In the genomic region with DNA sequence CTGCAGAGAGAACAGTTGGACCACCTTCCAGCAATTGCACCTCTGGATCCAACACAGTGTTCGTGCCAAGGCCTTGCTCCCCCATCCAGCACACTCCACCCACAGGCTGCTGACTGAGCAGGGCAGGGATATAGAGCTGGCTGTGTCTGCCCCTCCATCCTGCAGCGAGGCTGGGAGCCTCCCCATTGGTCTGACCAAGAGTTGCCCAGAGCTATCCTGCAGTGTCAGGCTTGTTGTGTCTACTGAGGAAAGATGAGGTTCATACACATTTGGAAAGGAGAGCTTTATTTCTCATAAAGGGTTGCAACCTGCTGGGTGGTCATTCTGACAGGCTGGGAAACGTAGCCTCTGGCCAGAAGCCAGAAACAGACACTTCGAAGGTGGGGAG, we compare ENCODE assay signal across 10 cellular contexts. TPM values are rescaled to one million over a fixed set of nuclear protein-coding genes. Genes with fewer than 3 reads are reported as not detected.
DNase-seq lines count a peak whose midpoint lies in the region; ATAC-seq, FAIRE-seq and TF ChIP-seq lines count a peak whose summit lies in the region.
"Had no signal": no experiment of that assay in that cellular context is flagged by ENCODE, and none has a peak within 500 bp of the region (broad histone marks: within the 10 kb centered on the region; RNA-seq: fewer than 3 reads in every experiment).

No MANE protein-coding gene starts in this region.

- H3K4me3 ChIP-seq in right atrium auricular region (no peak overlapping the region), kidney (ENCODE audit: low read length in 2 of 2) (no peak overlapping the region), aorta (ENCODE audit: low read length in 2 of 2) (no peak overlapping the region)

- H3K4me1 ChIP-seq in right atrium auricular region: peaks cover 0 to 17% of the 10 kb centered on the region in 2 donors
- peaks cover 0 to 11% of the 10 kb centered on the region in 2 donors for H3K4me1 ChIP-seq in kidney (ENCODE audit: control insufficient read depth in 1 of 2, insufficient read depth in 1 of 2, low read depth in 1 of 2, low read length in 2 of 2)
- no peaks in the 10 kb centered on the region for H3K4me1 ChIP-seq in aorta (ENCODE audit: control insufficient read depth in 1 of 2, insufficient read depth in 2 of 2, low read length in 2 of 2)

- peaks cover 45% of the 10 kb centered on the region for H3K4me1 Mint-ChIP-seq in T-helper 17 cell

- CTCF ChIA-PET in GM10248 (lab: Yijun Ruan, JAX): interaction anchor here (0.7 to 2.1 kb wide), 3 partner anchors 10 to 25 kb away, joined by 3 to 6 read pairs (median 4); no protein-coding TSS in a partner anchor

- POLR2A ChIA-PET in GM10248 (lab: Yijun Ruan, JAX): no interaction called here

- H3K36me3 ChIP-seq in right atrium auricular region (no peaks in the 10 kb centered on the region), kidney (ENCODE audit: control insufficient read depth in 1 of 2, insufficient read depth in 2 of 2, low read length in 2 of 2) (no peaks in the 10 kb centered on the region), aorta (ENCODE audit: control insufficient read depth in 1 of 2, insufficient read depth in 2 of 2, low read length in 1 of 2) (no peaks in the 10 kb centered on the region)

- no peak overlapping the region for H3K4me3 Mint-ChIP-seq in T-helper 17 cell

- H3K36me3 Mint-ChIP-seq in T-helper 17 cell (ENCODE audit: low read depth): no peaks in the 10 kb centered on the region

- H3K27me3 Mint-ChIP-seq in T-helper 17 cell: no peaks in the 10 kb centered on the region

- no peaks in the 10 kb centered on the region for H3K27me3 ChIP-seq in right atrium auricular region
- H3K27me3 ChIP-seq in aorta (ENCODE audit: control insufficient read depth in 1 of 2, insufficient read depth in 2 of 2, low read length in 1 of 2): no peaks in the 10 kb centered on the region

- no peak for DNase-seq in Right ventricle myocardium superior
- no peak for DNase-seq in right atrium auricular region (ENCODE audit: low spot score)
- no peak for DNase-seq in T-helper 17 cell
- DNase-seq in kidney: peak; percentile 66
- DNase-seq in aorta: peak; percentile 41 to 47
- no peak for DNase-seq in GM10248 (ENCODE audit: extremely low spot score)
- no peak for DNase-seq in NCI-H1436 treated with DMSO at 0.1 percent for 48 hours (lab: John Stamatoyannopoulos, UW)
- DNase-seq: islet precursor cell, retina had no signal

- peak overlapping the region; percentile 89 for H3K27ac Mint-ChIP-seq in T-helper 17 cell

- ATAC-seq in Right ventricle myocardium superior (ENCODE audit: poor library complexity) (peak; percentile 46), T-helper 17 cell (no peak), aorta (ENCODE audit: low FRiP score) (peak; percentile 35), HG03521 (IDR thresholded peaks at IDR 0.05; ENCODE audit: unreplicated experiment) (no peak)

- FAIRE-seq in kidney (lab: Jason Lieb, UNC): no peak

- intact Hi-C loops in Right ventricle myocardium superior (cut with DNase I): no loop called here
- intact Hi-C loops in kidney (cut with DNase I): no loop called here
- intact Hi-C loops in aorta (cut with DNase I): no loop called here

- 31 to 33% methylated on average over 4 of the region's 4 CpGs for WGBS in aorta, 2 donors

- TF ChIP-seq CTCF in right atrium auricular region (IDR thresholded peaks at IDR 0.05) (no peak), kidney (IDR thresholded peaks at IDR 0.05; ENCODE audit: borderline replicate concordance, extremely low read depth, insufficient read depth) (no peak), GM10248 (IDR thresholded peaks at IDR 0.05; ENCODE audit: control extremely low read depth, extremely low read depth, low read depth, missing control alignments) (no peak)

- H3K27ac ChIP-seq in right atrium auricular region (no peak overlapping the region), kidney (ENCODE audit: low read depth in 2 of 2, low read length in 2 of 2) (peak overlapping the region in 1 of 2 donors; percentile 36), aorta (ENCODE audit: low read depth in 1 of 2, low read length in 2 of 2) (no peak overlapping the region)

- no peak overlapping the region for H3K9ac ChIP-seq in kidney (ENCODE audit: low read length in 2 of 2)

- no peaks in the 10 kb centered on the region for H3K9me3 ChIP-seq in right atrium auricular region
- H3K9me3 ChIP-seq in T-helper 17 cell (ENCODE audit: control insufficient read depth, low read length, poor library complexity, severe bottlenecking): no peaks in the 10 kb centered on the region
- H3K9me3 ChIP-seq in kidney (ENCODE audit: control insufficient read depth in 1 of 2, low read length in 2 of 2): no peaks in the 10 kb centered on the region
- no peaks in the 10 kb centered on the region for H3K9me3 ChIP-seq in aorta (ENCODE audit: control insufficient read depth, low read length)

RNA-seq across cellular contexts. Expression of a gene that starts 27.1 kb away (rescaled TPM):
- 2.2 TPM for total RNA-seq in Right ventricle myocardium superior
- total RNA-seq in right atrium auricular region: 1 to 10 TPM; 1.1 to 1.4 TPM
- total RNA-seq in T-helper 17 cell: 10 to 100 TPM; 16.5 to 18.0 TPM
- 8.8 TPM for total RNA-seq in kidney
- polyA plus RNA-seq in kidney (ENCODE audit: insufficient read depth, low read depth, low replicate concordance): 1.4 TPM
- total RNA-seq in aorta: 1 to 10 TPM; 3.2 to 6.1 TPM
- polyA plus RNA-seq in aorta: 1 to 10 TPM; 1.3 to 6.1 TPM

Comparison
In these comparisons a context has a peak if more than half of its experiments do, and no peak if none do; other contexts are left out.
1. ATAC-seq: peak in Right ventricle myocardium superior (single experiment) and aorta (single experiment); none in T-helper 17 cell (single experiment) and HG03521 (single experiment).
2. DNase-seq: peak in kidney (single experiment) and aorta (2 of 2); none in Right ventricle myocardium superior (single experiment), right atrium auricular region (single experiment), T-helper 17 cell (0 of 3), GM10248 (single experiment) and NCI-H1436 treated with DMSO at 0.1 percent for 48 hours (single experiment).